In the genomic region with DNA sequence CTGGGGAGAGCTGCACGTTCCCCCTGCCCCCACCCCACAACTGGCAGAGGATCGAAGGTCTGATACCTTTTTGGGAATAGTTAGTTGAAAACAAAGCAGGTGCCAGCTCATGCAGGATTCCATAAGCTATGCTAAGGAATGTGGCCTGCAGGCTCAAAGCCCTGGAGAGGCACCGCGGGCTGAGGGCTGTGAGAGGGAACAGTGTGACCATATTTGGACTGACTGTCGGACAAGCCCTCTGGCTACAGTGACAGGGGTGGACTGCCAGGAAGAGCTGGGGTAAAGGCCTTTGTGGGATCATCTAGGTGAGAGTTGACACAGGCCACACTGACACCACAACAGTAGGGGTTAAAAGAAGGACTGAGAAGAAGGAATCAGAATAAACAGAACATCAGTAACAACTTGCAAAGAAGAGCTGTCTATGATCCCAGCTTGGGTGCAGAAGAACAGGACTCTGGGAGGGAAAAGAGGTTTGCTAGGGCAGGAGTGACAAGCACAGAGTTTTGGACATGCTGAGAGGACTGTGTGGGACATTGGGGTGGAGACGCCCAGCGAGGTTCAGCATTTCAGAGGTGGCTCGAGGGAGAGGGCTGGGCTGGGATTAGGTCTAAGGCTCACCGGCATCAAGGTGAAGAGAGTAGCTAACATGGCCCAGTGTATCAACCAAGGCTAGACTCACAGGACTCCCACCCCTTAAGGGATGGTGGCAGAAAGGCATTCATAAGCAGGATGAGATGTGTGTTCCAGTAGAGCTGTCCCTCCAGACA, we compare ENCODE assay signal across 11 cellular contexts. TPM values are rescaled to one million over a fixed set of nuclear protein-coding genes. Genes with fewer than 3 reads are reported as not detected.
DNase-seq lines count a peak whose midpoint lies in the region; ATAC-seq and TF ChIP-seq lines count a peak whose summit lies in the region.
"Had no signal": no experiment of that assay in that cellular context is flagged by ENCODE, and none has a peak within 500 bp of the region (broad histone marks: within the 10 kb centered on the region; RNA-seq: fewer than 3 reads in every experiment).

No MANE protein-coding gene starts in this region.

- peaks cover 18% of the 10 kb centered on the region for H3K9me3 Mint-ChIP-seq in activated T-helper 2 cell treated with anti-CD3 and anti-CD28 coated beads, Interferon-gamma antibody, Interleukin-2, Interleukin-4, amounts not matched to agents 10 μg/mL and 5 μg/mL and 100 μg/mL, durations not matched to agents 14 hours and 24 hours and 36 hours

- H3K4me1 ChIP-seq in left ventricle myocardium inferior (peaks cover 63% of the 10 kb centered on the region), rectal smooth muscle tissue (ENCODE audit: control insufficient read depth, insufficient read depth, low read length) (peaks cover 64% of the 10 kb centered on the region)

- intact Hi-C loops in activated T-helper 2 cell treated with anti-CD3 and anti-CD28 coated beads, Interferon-gamma antibody, Interleukin-2, Interleukin-4, amounts not matched to agents 10 μg/mL and 5 μg/mL and 100 μg/mL, durations not matched to agents 14 hours and 24 hours and 36 hours (cut with micrococcal nuclease), result no loop called here
- intact Hi-C loops in left ventricle myocardium inferior (cut with micrococcal nuclease), result no loop called here

- H3K36me3 ChIP-seq in left ventricle myocardium inferior (peaks cover 16% of the 10 kb centered on the region), rectal smooth muscle tissue (ENCODE audit: control insufficient read depth, insufficient read depth, low read length) (peaks cover 16% of the 10 kb centered on the region)

- H3K4me3 ChIP-seq in left ventricle myocardium inferior (no peak overlapping the region), rectal smooth muscle tissue (ENCODE audit: low read length) (no peak overlapping the region)
- H3K4me3 ChIP-seq: thyroid gland had no signal

- H3K4me1 Mint-ChIP-seq in activated T-helper 2 cell treated with anti-CD3 and anti-CD28 coated beads, Interferon-gamma antibody, Interleukin-2, Interleukin-4, amounts not matched to agents 10 μg/mL and 5 μg/mL and 100 μg/mL, durations not matched to agents 14 hours and 24 hours and 36 hours (ENCODE audit: low read depth), result peaks cover 29% of the 10 kb centered on the region

- no peak overlapping the region for H3K9ac ChIP-seq in rectal smooth muscle tissue (ENCODE audit: low read length)
- H3K9ac ChIP-seq: KMS-11 had no signal

- ATAC-seq in GM19035 (IDR thresholded peaks at IDR 0.05; ENCODE audit: unreplicated experiment), result no peak
- no peak for ATAC-seq in HG03039 (IDR thresholded peaks at IDR 0.05; ENCODE audit: unreplicated experiment)
- ATAC-seq in HG03095 (IDR thresholded peaks at IDR 0.05; ENCODE audit: unreplicated experiment), result no peak
- ATAC-seq in HG02852 (IDR thresholded peaks at IDR 0.05; ENCODE audit: unreplicated experiment), result no peak

- H3K9me3 ChIP-seq in left ventricle myocardium inferior (replicated peaks), result peaks cover 6% of the 10 kb centered on the region
- H3K9me3 ChIP-seq: thyroid gland had no signal

- H3K4me3 Mint-ChIP-seq in activated T-helper 2 cell treated with anti-CD3 and anti-CD28 coated beads, Interferon-gamma antibody, Interleukin-2, Interleukin-4, amounts not matched to agents 10 μg/mL and 5 μg/mL and 100 μg/mL, durations not matched to agents 14 hours and 24 hours and 36 hours (ENCODE audit: low read depth), result no peak overlapping the region

- H3K36me3 Mint-ChIP-seq in activated T-helper 2 cell treated with anti-CD3 and anti-CD28 coated beads, Interferon-gamma antibody, Interleukin-2, Interleukin-4, amounts not matched to agents 10 μg/mL and 5 μg/mL and 100 μg/mL, durations not matched to agents 14 hours and 24 hours and 36 hours (ENCODE audit: low read depth), result peaks cover 40% of the 10 kb centered on the region

- H3K27me3 Mint-ChIP-seq in activated T-helper 2 cell treated with anti-CD3 and anti-CD28 coated beads, Interferon-gamma antibody, Interleukin-2, Interleukin-4, amounts not matched to agents 10 μg/mL and 5 μg/mL and 100 μg/mL, durations not matched to agents 14 hours and 24 hours and 36 hours (ENCODE audit: low read depth), result no peaks in the 10 kb centered on the region

- peak overlapping the region; percentile 52 for H3K27ac Mint-ChIP-seq in activated T-helper 2 cell treated with anti-CD3 and anti-CD28 coated beads, Interferon-gamma antibody, Interleukin-2, Interleukin-4, amounts not matched to agents 10 μg/mL and 5 μg/mL and 100 μg/mL, durations not matched to agents 14 hours and 24 hours and 36 hours

- H3K27me3 ChIP-seq in left ventricle myocardium inferior (ENCODE audit: low read depth) (no peaks in the 10 kb centered on the region), rectal smooth muscle tissue (ENCODE audit: control insufficient read depth, insufficient read depth, low read length) (no peaks in the 10 kb centered on the region)
- H3K27me3 ChIP-seq: thyroid gland had no signal

- DNase-seq in GDM1 (lab: John Stamatoyannopoulos, UW), result peak; percentile 38
- no peak for DNase-seq in activated T-helper 2 cell treated with anti-CD3 and anti-CD28 coated beads, Interferon-gamma antibody, Interleukin-2, Interleukin-4, amounts not matched to agents 10 μg/mL and 5 μg/mL and 100 μg/mL, durations not matched to agents 14 hours and 24 hours and 36 hours (ENCODE audit: low spot score)
- peak; percentile 46 for DNase-seq in left ventricle myocardium inferior
- DNase-seq: NCI-H748 treated with DMSO at 0.1 percent for 48 hours, thyroid gland had no signal

- no peak for TF ChIP-seq CTCF in left ventricle myocardium inferior (IDR thresholded peaks at IDR 0.05; ENCODE audit: borderline replicate concordance)

- peak overlapping the region; percentile 65 for H3K27ac ChIP-seq in left ventricle myocardium inferior (replicated peaks)
- H3K27ac ChIP-seq in rectal smooth muscle tissue (ENCODE audit: low read depth, low read length), result peak overlapping the region; percentile 87
- H3K27ac ChIP-seq: KMS-11, thyroid gland had no signal

RNA-seq across cellular contexts. Expression of gene ACTN1, which starts 54.5 kb away (rescaled TPM):
- total RNA-seq in activated T-helper 2 cell treated with anti-CD3 and anti-CD28 coated beads, Interferon-gamma antibody, Interleukin-2, Interleukin-4, amounts not matched to agents 10 μg/mL and 5 μg/mL and 100 μg/mL, durations not matched to agents 14 hours and 24 hours and 36 hours, result 133 and 134 TPM in 2 replicates
- total RNA-seq in left ventricle myocardium inferior, result 75.4 TPM
